In the genomic region with DNA sequence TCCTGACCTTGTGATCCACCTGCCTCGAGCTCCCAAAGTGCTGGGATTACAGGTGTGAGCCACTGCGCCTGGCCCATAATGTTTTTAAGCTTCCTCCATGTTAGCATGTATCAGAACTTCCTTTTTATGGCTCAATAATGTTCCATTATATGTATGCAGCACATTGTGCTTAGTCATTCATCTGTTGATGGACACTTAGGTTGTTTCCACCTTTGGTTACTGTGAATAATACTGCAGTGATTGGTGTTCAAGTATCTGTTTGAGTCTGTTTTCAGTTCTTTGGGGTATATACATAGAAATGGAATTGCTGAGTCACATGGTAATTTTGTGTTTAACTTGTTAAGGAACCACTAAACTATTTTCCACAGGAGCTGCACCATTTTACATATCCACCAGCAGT, we compare ENCODE assay signal across 8 cellular contexts.
DNase-seq lines count a peak whose midpoint lies in the region; ATAC-seq, FAIRE-seq and TF ChIP-seq lines count a peak whose summit lies in the region.

No MANE protein-coding gene starts in this region.

- peak; percentile 94 for ATAC-seq in GM18499 (IDR thresholded peaks at IDR 0.05; ENCODE audit: insufficient read depth, unreplicated experiment)
- ATAC-seq in GM21447 (IDR thresholded peaks at IDR 0.05; ENCODE audit: unreplicated experiment) = peak; percentile 88
- peak; percentile 74 for ATAC-seq in HG03457 (IDR thresholded peaks at IDR 0.05; ENCODE audit: unreplicated experiment)
- no peak for ATAC-seq in HG03196 (IDR thresholded peaks at IDR 0.05; ENCODE audit: unreplicated experiment)

- H3K27ac ChIP-seq in epithelial cell of prostate = peak overlapping the region; percentile 17

- FAIRE-seq in D721Med (lab: Jason Lieb, UNC) = no peak

- no peak for DNase-seq in epithelial cell of prostate (ENCODE audit: low read depth, low spot score)
- DNase-seq in epidermal melanocyte (ENCODE audit: insufficient read length, low spot score) = no peak
- DNase-seq in SIG-M5 treated with dmso at 0.1 percent for 504 hours (lab: John Stamatoyannopoulos, UW; ENCODE audit: unreplicated experiment) = no peak
- no peak for DNase-seq in D721Med (ENCODE audit: insufficient read length, low spot score)

- no peak for TF ChIP-seq CTCF in D721Med (IDR thresholded peaks at IDR 0.05; ENCODE audit: insufficient read depth, missing control alignments)
